8 cellular contexts compared by ENCODE assay signal in genomic region chr15:88246666-88247446, GRCh38. TPM values are rescaled to one million over a fixed set of nuclear protein-coding genes. Genes with fewer than 3 reads are reported as not detected.
DNase-seq lines count a peak whose midpoint lies in the region; ATAC-seq and TF ChIP-seq lines count a peak whose summit lies in the region.

No MANE protein-coding gene starts in this region.

- no peaks in the 10 kb centered on the region for H3K36me3 Mint-ChIP-seq in activated CD4-positive, alpha-beta memory T cell treated with anti-CD3 and anti-CD28 coated beads for 36 hours

- WGBS in lung, 2 donors, result 14 to 17% methylated on average over 24 to 27 of the region's 27 CpGs

- H3K4me3 ChIP-seq in BE2C (ENCODE audit: low read depth, low read length) (peak overlapping the region; percentile 44), lung (no peak overlapping the region)

- POLR2A ChIA-PET in activated CD4-positive, alpha-beta memory T cell treated with anti-CD3 and anti-CD28 coated beads for 36 hours (lab: Charles Lee), result no interaction called here

- H3K4me3 Mint-ChIP-seq in activated CD4-positive, alpha-beta memory T cell treated with anti-CD3 and anti-CD28 coated beads for 36 hours, result no peak overlapping the region

- peak; percentile 80 for DNase-seq in BE2C
- peak; percentile 26 for DNase-seq in NCI-H69 (lab: John Stamatoyannopoulos, UW)
- peak; percentile 83 for DNase-seq in activated CD4-positive, alpha-beta memory T cell treated with anti-CD3 and anti-CD28 coated beads for 36 hours
- peak; percentile 54 for DNase-seq in effector CD4-positive, alpha-beta T cell
- DNase-seq in lung (ENCODE audit: low spot score), result peak; percentile 77
- peak; percentile 48 for DNase-seq in stimulated activated CD8-positive, alpha-beta memory T cell treated with anti-CD3 and anti-CD28 coated beads, Interleukin-15, amount 100 ng/mL, for 24 hours (ENCODE audit: low read depth)

- peaks cover 17% of the 10 kb centered on the region for H3K27me3 Mint-ChIP-seq in activated CD4-positive, alpha-beta memory T cell treated with anti-CD3 and anti-CD28 coated beads for 36 hours

- CTCF ChIA-PET in activated CD4-positive, alpha-beta memory T cell treated with anti-CD3 and anti-CD28 coated beads for 36 hours (lab: Charles Lee), result interaction anchor here (0.6 to 6.1 kb wide), 17 partner anchors 8 to 1622 kb away, joined by 3 to 70 read pairs (median 7); no protein-coding TSS in a partner anchor

- H3K36me3 ChIP-seq in BE2C, result no peaks in the 10 kb centered on the region
- no peaks in the 10 kb centered on the region for H3K36me3 ChIP-seq in lung (ENCODE audit: control insufficient read depth in 2 of 2, insufficient read depth in 2 of 2, low read length in 2 of 2)

- intact Hi-C loops in activated CD4-positive, alpha-beta memory T cell treated with anti-CD3 and anti-CD28 coated beads for 36 hours (cut with micrococcal nuclease), result loop anchor here (10.0 kb wide), 2 partner anchors 1332 to 1622 kb away; no protein-coding TSS in a partner anchor

- H3K9me3 ChIP-seq in BE2C (no peaks in the 10 kb centered on the region), lung (ENCODE audit: control insufficient read depth in 2 of 2, insufficient read depth in 1 of 2, low read length in 1 of 2) (no peaks in the 10 kb centered on the region)

- peaks cover 9% of the 10 kb centered on the region for H3K4me1 ChIP-seq in BE2C
- peaks cover 0 to 3% of the 10 kb centered on the region in 2 donors for H3K4me1 ChIP-seq in lung (ENCODE audit: control insufficient read depth in 2 of 2, insufficient read depth in 2 of 2, low read length in 2 of 2)

- H3K27ac Mint-ChIP-seq in activated CD4-positive, alpha-beta memory T cell treated with anti-CD3 and anti-CD28 coated beads for 36 hours, result no peak overlapping the region

- peaks cover 7% of the 10 kb centered on the region for H3K4me1 Mint-ChIP-seq in activated CD4-positive, alpha-beta memory T cell treated with anti-CD3 and anti-CD28 coated beads for 36 hours (ENCODE audit: low read depth)

- ATAC-seq in GM19043 (IDR thresholded peaks at IDR 0.05; ENCODE audit: low read depth, unreplicated experiment) (peak; percentile 79), HG03354 (IDR thresholded peaks at IDR 0.05; ENCODE audit: poor library complexity, severe bottlenecking, unreplicated experiment) (peak; percentile 87), lung (ENCODE audit: insufficient read depth, low FRiP score) (peak; percentile 84)

- H3K9me3 Mint-ChIP-seq in activated CD4-positive, alpha-beta memory T cell treated with anti-CD3 and anti-CD28 coated beads for 36 hours, result no peaks in the 10 kb centered on the region

- TF ChIP-seq CTCF in BE2C (IDR thresholded peaks at IDR 0.05; ENCODE audit: low read depth, low read length) (peak; percentile 94), lung (IDR thresholded peaks at IDR 0.05; ENCODE audit: control extremely low read depth, extremely low read depth) (peak; percentile 83)

- H3K27me3 ChIP-seq in BE2C (no peaks in the 10 kb centered on the region), lung (ENCODE audit: control insufficient read depth, insufficient read depth) (no peaks in the 10 kb centered on the region)

- no peak overlapping the region for H3K27ac ChIP-seq in lung (ENCODE audit: low read depth in 1 of 2, low read length in 1 of 2)

RNA-seq across cellular contexts. Expression of gene NTRK3, which starts 9.7 kb away (rescaled TPM):
- polyA plus RNA-seq in BE2C (2012; ENCODE audit: insufficient read depth, insufficient read length, low read depth), result 2.6 TPM
- total RNA-seq in activated CD4-positive, alpha-beta memory T cell treated with anti-CD3 and anti-CD28 coated beads for 36 hours, result under 1 TPM; 0.78 to 0.85 TPM
- 10 to 100 TPM in 1 of 2 donors, 1 to 10 TPM in 1; 5.6 to 11.0 TPM for total RNA-seq in lung
- polyA plus RNA-seq in lung, result 1 to 10 TPM in 1 of 2 donors, under 1 TPM in 1; 0.44 to 2.7 TPM

Comparison
In these comparisons a context has a peak if more than half of its experiments do, and no peak if none do; other contexts are left out.
1. DNase-seq: peak in every context shown above with its lines; median percentile 83 in activated CD4-positive, alpha-beta memory T cell treated with anti-CD3 and anti-CD28 coated beads for 36 hours; 80 in BE2C; 77 in lung; 54 in effector CD4-positive, alpha-beta T cell; 48 in stimulated activated CD8-positive, alpha-beta memory T cell treated with anti-CD3 and anti-CD28 coated beads, Interleukin-15, amount 100 ng/mL, for 24 hours; 26 in NCI-H69.